ENCODE assay signal across 10 cellular contexts in genomic region chr12:46555379-46555778, GRCh38.
DNase-seq lines count a peak whose midpoint lies in the region; ATAC-seq and TF ChIP-seq lines count a peak whose summit lies in the region.
"Had no signal": no experiment of that assay in that cellular context is flagged by ENCODE, and none has a peak within 500 bp of the region (broad histone marks: within the 10 kb centered on the region; RNA-seq: fewer than 3 reads in every experiment).

No MANE protein-coding gene starts in this region.

- TF ChIP-seq CTCF in foreskin fibroblast (IDR thresholded peaks at IDR 0.05; ENCODE audit: low read depth, low read length): no peak

- H3K4me3 ChIP-seq in foreskin fibroblast (ENCODE audit: low read depth in 1 of 2, low read length in 2 of 2): peak overlapping the region; percentile 31 to 39

- DNase-seq in HCEC 1CT: peak; percentile 94
- peak; percentile 65 to 82 for DNase-seq in foreskin fibroblast
- DNase-seq in stromal cell of bone marrow (ENCODE audit: low read depth): peak; percentile 43
- no peak for DNase-seq in occipital lobe (lab: John Stamatoyannopoulos, UW)
- no peak for DNase-seq in SKM-1 treated with dmso at 0.1 percent for 144 hours (lab: John Stamatoyannopoulos, UW; ENCODE audit: unreplicated experiment)
- DNase-seq: activated CD4-positive, alpha-beta T cell treated with anti-CD3 and anti-CD28 coated beads, Interleukin-2, amount 10 ng/mL, durations not matched to agents 7 days and 5 days; NCI-H1092; stimulated activated naive CD4-positive, alpha-beta T cell treated with Interleukin-2 at 50 U/mL for 16 hours had no signal

- ATAC-seq in SK-N-SH treated with all-trans-retinoic acid at 6 μM for 48 hours: peak; percentile 88
- ATAC-seq in activated CD4-positive, CD25-positive, alpha-beta regulatory T cell treated with anti-CD3 and anti-CD28 coated beads, Interleukin-2, amount 50 U/mL, for 24 hours: no peak

TF ChIP-seq in SK-N-SH treated with all-trans-retinoic acid at 6 μM for 48 hours, 23 proteins besides CTCF, POLR2A, EP300 and RAD21:
- peak; percentile 97 for TF ChIP-seq CSDC2 (CRISPR knock-in tag; IDR thresholded peaks at IDR 0.05)
- TF ChIP-seq RARB (CRISPR knock-in tag; IDR thresholded peaks at IDR 0.05): no peak
- TF ChIP-seq ARNTL (CRISPR knock-in tag; IDR thresholded peaks at IDR 0.05; ENCODE audit: borderline replicate concordance, low read depth): no peak
- peak; percentile 3; the same call in 1 of the 2 replicates for TF ChIP-seq GLIS3 (CRISPR knock-in tag; IDR thresholded peaks at IDR 0.05)
- TF ChIP-seq SNAI2 (CRISPR knock-in tag; IDR thresholded peaks at IDR 0.05): peak; percentile 98
- no peak for TF ChIP-seq BACH2 (CRISPR knock-in tag; IDR thresholded peaks at IDR 0.05; ENCODE audit: borderline replicate concordance)
- TF ChIP-seq PPARA (CRISPR knock-in tag; IDR thresholded peaks at IDR 0.05; ENCODE audit: borderline replicate concordance): no peak
- TF ChIP-seq ZFP30 (CRISPR knock-in tag; IDR thresholded peaks at IDR 0.05): no peak
- no peak; the same call in 1 of the 2 replicates for TF ChIP-seq ZNF8 (CRISPR knock-in tag; IDR thresholded peaks at IDR 0.05)
- TF ChIP-seq PATZ1 (CRISPR knock-in tag; IDR thresholded peaks at IDR 0.05; ENCODE audit: borderline replicate concordance): peak; percentile 88
- peak; percentile 92 for TF ChIP-seq ZC3H10 (CRISPR knock-in tag; IDR thresholded peaks at IDR 0.05)
- TF ChIP-seq ISL1 (CRISPR knock-in tag; IDR thresholded peaks at IDR 0.05): peak; percentile 96
- TF ChIP-seq OSR1 (CRISPR knock-in tag; IDR thresholded peaks at IDR 0.05): no peak
- TF ChIP-seq POU6F1 (CRISPR knock-in tag; IDR thresholded peaks at IDR 0.05; ENCODE audit: borderline replicate concordance, low read depth): 0 out of 2 replicates have a peak, but pooled peaks have one; percentile 56
- TF ChIP-seq ZNF70 (CRISPR knock-in tag; IDR thresholded peaks at IDR 0.05): no peak
- peak; percentile 63; the same call in 1 of the 2 replicates for TF ChIP-seq CSRNP3 (CRISPR knock-in tag; IDR thresholded peaks at IDR 0.05)
- TF ChIP-seq TOX (CRISPR knock-in tag; IDR thresholded peaks at IDR 0.05; ENCODE audit: borderline replicate concordance): no peak
- no peak for TF ChIP-seq ZNF565 (CRISPR knock-in tag; conservative IDR thresholded peaks at IDR 0.05; ENCODE audit: low read depth)
- peak; percentile 81; the same call in 1 of the 2 replicates for TF ChIP-seq TSHZ2 (CRISPR knock-in tag; IDR thresholded peaks at IDR 0.05)
- TF ChIP-seq CREB5 (CRISPR knock-in tag; IDR thresholded peaks at IDR 0.05; ENCODE audit: low read depth): peak; percentile 96
- TF ChIP-seq ZFP3 (CRISPR knock-in tag; IDR thresholded peaks at IDR 0.05): peak; percentile 87
- TF ChIP-seq TCF4 (CRISPR knock-in tag; IDR thresholded peaks at IDR 0.05; ENCODE audit: borderline replicate concordance): peak; percentile 95
- no peak for TF ChIP-seq ESRRG (CRISPR knock-in tag; IDR thresholded peaks at IDR 0.05)

Comparison
In these comparisons a context has a peak if more than half of its experiments do, and no peak if none do; other contexts are left out.
1. DNase-seq: peak in HCEC 1CT (single experiment), foreskin fibroblast (2 of 2) and stromal cell of bone marrow (single experiment); none in occipital lobe (single experiment) and SKM-1 treated with dmso at 0.1 percent for 144 hours (single experiment).